In the genomic region with DNA sequence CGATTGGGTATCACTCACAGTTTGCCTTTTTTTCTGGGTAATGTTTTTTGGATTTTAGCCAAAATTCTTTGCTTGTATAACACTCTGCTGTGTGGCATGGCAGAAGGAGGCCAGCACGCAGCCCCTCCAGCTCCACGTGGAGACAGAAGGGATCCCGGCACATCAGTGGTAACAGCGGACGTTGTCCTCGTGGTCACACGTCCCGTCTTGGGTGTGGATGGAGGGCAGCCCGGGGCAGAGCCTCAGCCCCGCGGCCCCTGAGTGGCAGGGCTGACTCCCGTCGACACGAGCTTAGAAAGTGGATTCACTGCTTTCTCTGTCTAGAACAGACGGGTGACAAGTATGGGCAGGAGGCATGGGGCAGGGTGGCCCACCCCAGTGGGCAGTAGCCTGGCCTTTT, we compare ENCODE assay signal across 28 cellular contexts.
"Had no signal": no experiment of that assay in that cellular context is flagged by ENCODE, and none has a peak within 500 bp of the region (broad histone marks: within the 10 kb centered on the region; RNA-seq: fewer than 3 reads in every experiment).

No MANE protein-coding gene starts in this region.

- H3K9me3 ChIP-seq: pancreas, prostate gland, thyroid gland, upper lobe of left lung had no signal

- H3K4me1 ChIP-seq: pancreas, prostate gland, thyroid gland, upper lobe of left lung had no signal

- H3K27ac Mint-ChIP-seq: activated naive CD8-positive, alpha-beta T cell treated with anti-CD3 and anti-CD28 coated beads, Interleukin-2, amount 10 ng/mL, durations not matched to agents 7 days and 5 days; nephron; T-helper 1 cell treated with Interleukin-12 subunit alpha and Interleukin-12 subunit beta and Interleukin-4 antibody, amounts not matched to agents 30 μg/mL and 1 μg/mL, for 36 hours had no signal

- H3K27me3 ChIP-seq: pancreas, thyroid gland, upper lobe of left lung had no signal

- H3K27me3 Mint-ChIP-seq: activated CD4-positive, alpha-beta T cell treated with anti-CD3 and anti-CD28 coated beads, Interleukin-2, amount 10 ng/mL, durations not matched to agents 7 days and 5 days; activated CD8-positive, alpha-beta T cell treated with anti-CD3 and anti-CD28 coated beads for 36 hours; activated naive CD8-positive, alpha-beta T cell treated with anti-CD3 and anti-CD28 coated beads, Interleukin-2, amount 10 ng/mL, durations not matched to agents 7 days and 5 days; stimulated activated naive CD8-positive, alpha-beta T cell treated with anti-CD3 and anti-CD28 coated beads, Interleukin-15, Interleukin-2, amounts not matched to agents 100 ng/mL and 50 ng/mL, for 24 hours had no signal

- ATAC-seq: activated CD8-positive, alpha-beta T cell treated with anti-CD3 and anti-CD28 coated beads for 36 hours; activated T-cell treated with anti-CD3 and anti-CD28 coated beads, Interleukin-2, amount 50 U/mL, for 72 hours; esophagus mucosa; left colon; pancreas; sciatic nerve had no signal

- H3K27ac ChIP-seq: brain microvascular endothelial cell, pancreas, prostate gland, skin epidermis, thyroid gland, upper lobe of left lung had no signal

- DNase-seq: activated CD4-positive, alpha-beta T cell treated with anti-CD3 and anti-CD28 coated beads, Interleukin-2, amount 10 ng/mL, durations not matched to agents 7 days and 5 days; activated CD4-positive, CD25-positive, alpha-beta regulatory T cell treated with anti-CD3 and anti-CD28 coated beads, Interleukin-2, amount 50 U/mL, for 72 hours; activated CD8-positive, alpha-beta T cell treated with anti-CD3 and anti-CD28 coated beads for 36 hours; activated effector memory CD4-positive, alpha-beta T cell treated with Interleukin-2 at 50 U/mL for 16 hours; activated naive CD4-positive, alpha-beta T cell treated with Interleukin-2 at 50 U/mL for 16 hours; activated naive CD8-positive, alpha-beta T cell treated with anti-CD3 and anti-CD28 coated beads, Interleukin-2, amount 10 ng/mL, durations not matched to agents 7 days and 5 days; activated T-cell treated with anti-CD3 and anti-CD28 coated beads, Interleukin-2, amount 50 U/mL, for 72 hours; brain microvascular endothelial cell; foreskin fibroblast; head of caudate nucleus; hippocampal formation; left colon; mammary epithelial cell; retina; stimulated activated CD4-positive, alpha-beta T cell treated with anti-CD3 and anti-CD28 coated beads, Interleukin-12 subunit alpha, Interleukin-12 subunit beta, amount 100 ng/mL, for 4 hours; stimulated activated CD4-positive, alpha-beta T cell treated with anti-CD3 and anti-CD28 coated beads, Interleukin-4, amount 100 ng/mL, for 1 hour; SW 1271; T-helper 9 cell; thyroid gland had no signal

- H3K36me3 ChIP-seq: brain microvascular endothelial cell, prostate gland had no signal

- H3K4me3 Mint-ChIP-seq: activated CD4-positive, alpha-beta T cell treated with anti-CD3 and anti-CD28 coated beads, Interleukin-2, amount 10 ng/mL, durations not matched to agents 7 days and 5 days; activated CD8-positive, alpha-beta T cell treated with anti-CD3 and anti-CD28 coated beads for 36 hours; activated naive CD8-positive, alpha-beta T cell treated with anti-CD3 and anti-CD28 coated beads, Interleukin-2, amount 10 ng/mL, durations not matched to agents 7 days and 5 days; activated T-cell treated with anti-CD3 and anti-CD28 coated beads, Interleukin-2, amount 50 U/mL, for 72 hours; nephron; stimulated activated naive CD8-positive, alpha-beta T cell treated with anti-CD3 and anti-CD28 coated beads, Interleukin-15, Interleukin-2, amounts not matched to agents 100 ng/mL and 50 ng/mL, for 24 hours; T-helper 1 cell treated with Interleukin-12 subunit alpha and Interleukin-12 subunit beta and Interleukin-4 antibody, amounts not matched to agents 30 μg/mL and 1 μg/mL, for 36 hours had no signal

- H3K4me3 ChIP-seq: pancreas, prostate gland, skin epidermis, thyroid gland, upper lobe of left lung had no signal

- H3K9me3 Mint-ChIP-seq: activated CD4-positive, alpha-beta T cell treated with anti-CD3 and anti-CD28 coated beads, Interleukin-2, amount 10 ng/mL, durations not matched to agents 7 days and 5 days; activated CD8-positive, alpha-beta T cell treated with anti-CD3 and anti-CD28 coated beads for 36 hours; activated naive CD8-positive, alpha-beta T cell treated with anti-CD3 and anti-CD28 coated beads, Interleukin-2, amount 10 ng/mL, durations not matched to agents 7 days and 5 days; activated T-cell treated with anti-CD3 and anti-CD28 coated beads, Interleukin-2, amount 50 U/mL, for 72 hours; nephron; stimulated activated naive CD8-positive, alpha-beta T cell treated with anti-CD3 and anti-CD28 coated beads, Interleukin-15, Interleukin-2, amounts not matched to agents 100 ng/mL and 50 ng/mL, for 24 hours; T-helper 1 cell treated with Interleukin-12 subunit alpha and Interleukin-12 subunit beta and Interleukin-4 antibody, amounts not matched to agents 30 μg/mL and 1 μg/mL, for 36 hours had no signal
